Comparison of ENCODE assay signal across 7 cellular contexts in genomic region chr14:19659850-19660558, GRCh38. TPM values are rescaled to one million over a fixed set of nuclear protein-coding genes. Genes with fewer than 3 reads are reported as not detected.
"Had no signal": no experiment of that assay in that cellular context is flagged by ENCODE, and none has a peak within 500 bp of the region (broad histone marks: within the 10 kb centered on the region; RNA-seq: fewer than 3 reads in every experiment).

No MANE protein-coding gene starts in this region.

RNA-seq across cellular contexts. Expression of gene OR11H2, which starts 53.7 kb away (rescaled TPM):
- total RNA-seq: GM23248, GM23338, H1, H4, H7, H9, HFFc6 had no signal
- polyA plus RNA-seq: GM23248, GM23338, H1 had no signal
